Comparison of ENCODE assay signal across 9 cellular contexts in genomic region chr2:128381001-128381938, GRCh38.
DNase-seq lines count a peak whose midpoint lies in the region; ATAC-seq and TF ChIP-seq lines count a peak whose summit lies in the region.
"Had no signal": no experiment of that assay in that cellular context is flagged by ENCODE, and none has a peak within 500 bp of the region (broad histone marks: within the 10 kb centered on the region; RNA-seq: fewer than 3 reads in every experiment).

No MANE protein-coding gene starts in this region.

- 62 to 76% (median 69%) methylated on average over 15 to 18 of the region's 18 CpGs for WGBS in stomach, 5 donors

- no peaks in the 10 kb centered on the region for H3K36me3 ChIP-seq in stomach

- DNase-seq in NCI-H2107 treated with DMSO at 0.1 percent for 48 hours (lab: John Stamatoyannopoulos, UW; ENCODE audit: unreplicated experiment) (peak; percentile 61), NCI-H2107 (lab: John Stamatoyannopoulos, UW) (no peak), NCI-H345 (lab: John Stamatoyannopoulos, UW) (peak; percentile 95), glutamatergic neuron (no peak), stomach (peak; percentile 21), AG08396 (ENCODE audit: low spot score) (no peak)
- DNase-seq: activated CD4-positive, CD25-positive, alpha-beta regulatory T cell had no signal

- H3K36me3 Mint-ChIP-seq in glutamatergic neuron (ENCODE audit: unreplicated experiment) = no peaks in the 10 kb centered on the region

- no peak for TF ChIP-seq POLR2A in stomach (IDR thresholded peaks at IDR 0.05)

- H3K27me3 Mint-ChIP-seq in glutamatergic neuron (ENCODE audit: unreplicated experiment) = peaks cover 1% of the 10 kb centered on the region

- intact Hi-C loops in stomach (cut with DNase I; ENCODE audit: low total_unique reads) = no loop called here

- H3K27ac Mint-ChIP-seq in glutamatergic neuron (ENCODE audit: unreplicated experiment) = no peak overlapping the region

- H3K27me3 ChIP-seq in stomach = no peaks in the 10 kb centered on the region

- peak overlapping the region; percentile 28 for H3K4me3 Mint-ChIP-seq in glutamatergic neuron (ENCODE audit: unreplicated experiment)

- no peaks in the 10 kb centered on the region for H3K9me3 ChIP-seq in stomach

- H3K9me3 Mint-ChIP-seq in glutamatergic neuron (ENCODE audit: unreplicated experiment) = peaks cover 3% of the 10 kb centered on the region

- TF ChIP-seq CTCF in glutamatergic neuron (IDR thresholded peaks at IDR 0.05; ENCODE audit: partially characterized antibody, unreplicated experiment) (no peak), stomach (IDR thresholded peaks at IDR 0.05) (no peak)

- H3K4me3 ChIP-seq in stomach = no peak overlapping the region

- ATAC-seq in HG02938 (IDR thresholded peaks at IDR 0.05; ENCODE audit: unreplicated experiment) = no peak
- no peak for ATAC-seq in GM21367 (IDR thresholded peaks at IDR 0.05; ENCODE audit: unreplicated experiment)

- no peak overlapping the region for H3K27ac ChIP-seq in stomach

- TF ChIP-seq EP300 in stomach (IDR thresholded peaks at IDR 0.05) = no peak

- H3K4me1 Mint-ChIP-seq in glutamatergic neuron (ENCODE audit: low read depth, unreplicated experiment) = peaks cover 20% of the 10 kb centered on the region

- peaks cover 15 to 51% (median 34%) of the 10 kb centered on the region in 4 donors for H3K4me1 ChIP-seq in stomach

Comparison
In these comparisons a context has a peak if more than half of its experiments do, and no peak if none do; other contexts are left out.
1. DNase-seq: peak in NCI-H2107 treated with DMSO at 0.1 percent for 48 hours (single experiment), NCI-H345 (single experiment) and stomach (single experiment); none in NCI-H2107 (single experiment), glutamatergic neuron (single experiment) and AG08396 (single experiment).